Comparison of ENCODE assay signal across 15 cellular contexts in the genomic region with DNA sequence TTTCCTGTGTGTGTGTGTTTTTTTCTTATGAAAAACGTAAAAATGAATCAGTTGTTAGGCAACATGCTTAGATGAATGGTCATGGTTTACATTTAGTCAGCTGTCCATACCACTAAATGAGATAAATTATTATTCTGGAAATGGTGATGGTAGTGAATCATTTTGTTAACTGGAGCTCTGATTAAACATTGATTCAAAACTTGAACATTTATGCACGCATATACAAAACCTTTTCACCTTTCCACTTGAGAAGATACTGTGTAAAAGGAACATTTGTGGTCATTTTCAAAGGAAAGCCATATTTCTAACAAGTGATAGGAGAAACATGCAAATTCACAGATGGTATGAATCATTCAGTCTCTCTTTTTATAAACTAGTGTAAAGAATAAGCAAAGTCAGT.
DNase-seq lines count a peak whose midpoint lies in the region; ATAC-seq, FAIRE-seq and TF ChIP-seq lines count a peak whose summit lies in the region.
"Had no signal": no experiment of that assay in that cellular context is flagged by ENCODE, and none has a peak within 500 bp of the region (broad histone marks: within the 10 kb centered on the region; RNA-seq: fewer than 3 reads in every experiment).

No MANE protein-coding gene starts in this region.

- DNase-seq in HS-27A (ENCODE audit: low read depth) (peak; percentile 36), GM12878 (ENCODE audit: low read depth, low spot score) (no peak), NCI-H1694 (lab: John Stamatoyannopoulos, UW) (no peak), ACHN (no peak)
- DNase-seq in stimulated activated naive CD8-positive, alpha-beta T cell treated with anti-CD3 and anti-CD28 coated beads, Interleukin-15, Interleukin-2, amounts not matched to agents 100 U/mL and 50 U/mL, for 24 hours, result no peak
- DNase-seq in activated CD4-positive, alpha-beta T cell treated with anti-CD3 and anti-CD28 coated beads, Interleukin-2, amount 50 U/mL, for 48 hours, result no peak
- DNase-seq: activated B cell treated with CpG ODN at 0.5 μM for 24 hours; activated naive CD4-positive, alpha-beta T cell treated with Interleukin-2 at 50 U/mL for 16 hours; DMS79; left ventricle myocardium superior; NCI-H2029 treated with DMSO at 0.1 percent for 48 hours; posterior cingulate gyrus; upper lobe of left lung had no signal

- CTCF ChIA-PET in GM12878 (lab: Yijun Ruan, JAX), result no interaction called here

- no peak for FAIRE-seq in GM12878 (lab: Jason Lieb, UNC)

- TF ChIP-seq POLR2A in GM12878 (IDR thresholded peaks at IDR 0.05; ENCODE audit: low read depth, low read length), result no peak

- H3K9ac ChIP-seq in GM12878 (ENCODE audit: control insufficient read depth, insufficient read depth, low read length), result no peak overlapping the region
- no peak overlapping the region for H3K9ac ChIP-seq in neural cell (ENCODE audit: low read length)

- no peaks in the 10 kb centered on the region for H3K27me3 ChIP-seq in GM12878 (replicated peaks in 1 of 2; ENCODE audit: control insufficient read depth in 2 of 2, insufficient read depth in 2 of 2, low read length in 1 of 2)
- H3K27me3 ChIP-seq in neural cell (ENCODE audit: insufficient read depth, low read depth, low read length), result no peaks in the 10 kb centered on the region
- H3K27me3 ChIP-seq: upper lobe of left lung had no signal

- H3F3A ChIP-seq in neural cell (ENCODE audit: insufficient read depth, low read length, poor library complexity, severe bottlenecking), result no peaks in the 10 kb centered on the region

- no peak overlapping the region for H3K4me2 ChIP-seq in GM12878 (ENCODE audit: control insufficient read depth, insufficient read depth)
- H3K4me2 ChIP-seq in neural cell (ENCODE audit: low read length), result no peak overlapping the region

- no peaks in the 10 kb centered on the region for H3K36me3 ChIP-seq in GM12878 (ENCODE audit: control insufficient read depth in 2 of 2, insufficient read depth in 2 of 2, low read length in 1 of 2)
- H3K36me3 ChIP-seq in neural cell (ENCODE audit: insufficient read depth, low read length), result no peaks in the 10 kb centered on the region
- H3K36me3 ChIP-seq: upper lobe of left lung had no signal

- H3K9me3 ChIP-seq in GM12878 (replicated peaks; ENCODE audit: control insufficient read depth, insufficient read depth, low read length) (no peaks in the 10 kb centered on the region), neural cell (ENCODE audit: low read length) (no peaks in the 10 kb centered on the region)
- H3K9me3 ChIP-seq: upper lobe of left lung had no signal

- RAD21 ChIA-PET in GM12878 (lab: Charles Lee; ENCODE audit: unreplicated experiment), result no interaction called here

- TF ChIP-seq EP300 in GM12878 (IDR thresholded peaks at IDR 0.05; ENCODE audit: borderline replicate concordance in 1 of 2, control insufficient read depth in 1 of 2, low read depth in 2 of 2, low read length in 2 of 2) (no peak; a peak in 1 of 4 replicates), neural cell (conservative IDR thresholded peaks at IDR 0.05; ENCODE audit: poor library complexity, severe bottlenecking) (no peak)

- POLR2A ChIA-PET in GM12878 (lab: Charles Lee), result no interaction called here

- H3K79me2 ChIP-seq in GM12878 (ENCODE audit: control insufficient read depth, insufficient read depth, low read length), result no peaks in the 10 kb centered on the region
- H3K79me2 ChIP-seq in neural cell (replicated peaks; ENCODE audit: insufficient read depth, low read length), result no peaks in the 10 kb centered on the region

- no peaks in the 10 kb centered on the region for H3K9me2 ChIP-seq in neural cell (ENCODE audit: insufficient read depth, low read length)

- TF ChIP-seq CTCF in GM12878 (IDR thresholded peaks at IDR 0.05 in 2 of 3, conservative IDR thresholded peaks at IDR 0.05 in 1 of 3; ENCODE audit: control insufficient read depth in 2 of 3, extremely low read depth in 1 of 3, insufficient read depth in 1 of 3, low read depth in 3 of 3, low read length in 3 of 3) (no peak), neural cell (IDR thresholded peaks at IDR 0.05; ENCODE audit: poor library complexity, severe bottlenecking) (no peak)

- SMC1A ChIA-PET in GM12878 (lab: Charles Lee; ENCODE audit: uncharacterized antibody, unreplicated experiment), result no interaction called here

- TF ChIP-seq RAD21 in GM12878 (IDR thresholded peaks at IDR 0.05; ENCODE audit: insufficient read depth, low read depth, low read length) (no peak), neural cell (conservative IDR thresholded peaks at IDR 0.05) (no peak)

- H2AFZ ChIP-seq in GM12878 (ENCODE audit: control insufficient read depth, low read depth, low read length) (no peak overlapping the region), neural cell (ENCODE audit: low read depth, low read length) (no peak overlapping the region)

- H3K4me3 ChIP-seq in GM12878 (no peak overlapping the region), neural cell (ENCODE audit: low read length) (no peak overlapping the region)
- H3K4me3 ChIP-seq: upper lobe of left lung had no signal

- in situ Hi-C loops in GM12878 (cut with MboI) (no loop called here), ACHN (cut with HindIII; ENCODE audit: low pct_ligation_motif_present, low pct_unique_long_range_greater_than_20kb, low sequenced_read_pairs) (no loop called here)

- H4K20me1 ChIP-seq in GM12878 (ENCODE audit: control insufficient read depth, insufficient read depth), result no peaks in the 10 kb centered on the region
- H4K20me1 ChIP-seq in neural cell (ENCODE audit: insufficient read depth), result no peaks in the 10 kb centered on the region

- BruUV-seq in GM12878 (replicated peaks; lab: Mats Ljungman, UMichigan), result no TSS peak

- no peaks in the 10 kb centered on the region for H3K4me1 ChIP-seq in GM12878 (ENCODE audit: control insufficient read depth, insufficient read depth, low read length)
- H3K4me1 ChIP-seq: upper lobe of left lung had no signal

- 0% methylated on average over 2 of the region's 2 CpGs for WGBS in GM12878 (ENCODE audit: insufficient coverage, insufficient replicate concordance, low lambda C conversion rate, missing lambda C conversion rate)

- ATAC-seq in GM18868 (IDR thresholded peaks at IDR 0.05; ENCODE audit: unreplicated experiment), result peak; percentile 37
- ATAC-seq in GM12878, result peak; percentile 68
- ATAC-seq in stimulated activated naive CD8-positive, alpha-beta T cell treated with anti-CD3 and anti-CD28 coated beads, Interleukin-15, Interleukin-2, amounts not matched to agents 100 U/mL and 50 U/mL, for 24 hours, result no peak
- ATAC-seq: left ventricle myocardium superior had no signal

- H3K27ac ChIP-seq in GM12878 (ENCODE audit: control insufficient read depth, insufficient read depth), result no peak overlapping the region
- H3K27ac ChIP-seq in neural cell (ENCODE audit: low read length), result peak overlapping the region; percentile 55
- H3K27ac ChIP-seq: upper lobe of left lung had no signal

- intact Hi-C loops in GM12878 (cut with micrococcal nuclease; ENCODE audit: unreplicated experiment), result no loop called here

TF ChIP-seq in GM12878, 131 proteins besides CTCF, POLR2A, EP300 and RAD21 (continues in another document):
- TF ChIP-seq JUNB (IDR thresholded peaks at IDR 0.05) (peak; percentile 47), RELA (IDR thresholded peaks at IDR 0.05; ENCODE audit: borderline replicate concordance, partially characterized antibody) (no peak)

TF ChIP-seq in neural cell, 6 proteins besides CTCF, POLR2A, EP300 and RAD21:
- no peak for TF ChIP-seq SMC3 (conservative IDR thresholded peaks at IDR 0.05; ENCODE audit: poor library complexity)
- no peak for TF ChIP-seq EZH2 (IDR thresholded peaks at IDR 0.05; ENCODE audit: borderline replicate concordance, insufficient read depth, low read length, poor library complexity, severe bottlenecking)
- TF ChIP-seq REST (IDR thresholded peaks at IDR 0.05; ENCODE audit: borderline replicate concordance), result no peak
- TF ChIP-seq POLR2AphosphoS5 (IDR thresholded peaks at IDR 0.05), result no peak
- TF ChIP-seq TAF1 (IDR thresholded peaks at IDR 0.05; ENCODE audit: low read depth), result no peak
- TF ChIP-seq MXI1 (conservative IDR thresholded peaks at IDR 0.05; ENCODE audit: poor library complexity, severe bottlenecking), result no peak
